8 cellular contexts compared by ENCODE assay signal in genomic region chr11:65572356-65573043, GRCh38. TPM values are rescaled to one million over a fixed set of nuclear protein-coding genes. Genes with fewer than 3 reads are reported as not detected.
DNase-seq lines count a peak whose midpoint lies in the region; ATAC-seq and TF ChIP-seq lines count a peak whose summit lies in the region.

Gene FAM89B, plus strand, starts transcription at chr11:65572538. Its CDS starts 132 bp downstream, at chr11:65572670.

- H3K4me3 Mint-ChIP-seq in CD14-positive monocyte, result peak within 1 kb of the TSS; percentile 77 to 88
- peak within 1 kb of the TSS; percentile 99 for H3K4me3 Mint-ChIP-seq in activated T-helper 1 cell treated with anti-CD3 and anti-CD28 coated beads, Interleukin-12 subunit alpha, Interleukin-12 subunit beta, Interleukin-2, Interleukin-4 antibody, amounts not matched to agents 30 ng/mL and 10 ng/mL and 1 ng/mL, durations not matched to agents 14 hours and 24 hours and 36 hours

- H3K9ac ChIP-seq in HUES64 (ENCODE audit: low read depth, low read length), result peak within 1 kb of the TSS; percentile 77

- TF ChIP-seq POLR2A in esophagus squamous epithelium (IDR thresholded peaks at IDR 0.05), result peak in 3 of 4 donors; percentile 39 to 72 (median 68)

- peaks cover 28% of the 10 kb centered on the region; the same call in 1 of the 2 replicates for H3K4me1 ChIP-seq in HUES64 (ENCODE audit: insufficient read depth, low read length)
- H3K4me1 ChIP-seq in esophagus squamous epithelium, result peaks cover 50 to 86% (median 64%) of the 10 kb centered on the region in 3 donors

- DNase-seq in CD14-positive monocyte (ENCODE audit: low spot score) (peak; percentile 85), RKO (ENCODE audit: low spot score) (peak; percentile 83), esophagus squamous epithelium (lab: John Stamatoyannopoulos, UW) (peak; percentile 62), myocyte (ENCODE audit: low read depth) (peak; percentile 89)
- DNase-seq in activated T-helper 1 cell treated with anti-CD3 and anti-CD28 coated beads, Interleukin-12 subunit alpha, Interleukin-12 subunit beta, Interleukin-2, Interleukin-4 antibody, amounts not matched to agents 30 ng/mL and 10 ng/mL and 1 ng/mL, durations not matched to agents 14 hours and 24 hours and 36 hours (ENCODE audit: low spot score), result peak; percentile 88
- DNase-seq in stimulated activated CD8-positive, alpha-beta memory T cell treated with anti-CD3 and anti-CD28 coated beads, Interleukin-7, amount 100 ng/mL, for 4 hours (ENCODE audit: low read depth in 2 of 2), result peak; percentile 81 to 83

- intact Hi-C loops in CD14-positive monocyte (cut with micrococcal nuclease) (loop anchor here in 1 of 2 donors (1.0 to 10.0 kb wide), 2 partner anchors 16 to 548 kb away; partner anchors contain the start of gene SNX15), esophagus squamous epithelium (cut with DNase I) (loop anchor here (5.0 kb wide), 1 partner anchor 35 kb away; no protein-coding TSS in a partner anchor)
- intact Hi-C loops in activated T-helper 1 cell treated with anti-CD3 and anti-CD28 coated beads, Interleukin-12 subunit alpha, Interleukin-12 subunit beta, Interleukin-2, Interleukin-4 antibody, amounts not matched to agents 30 ng/mL and 10 ng/mL and 1 ng/mL, durations not matched to agents 14 hours and 24 hours and 36 hours (cut with micrococcal nuclease), result loop anchor here (5.0 kb wide), 3 partner anchors 530 to 695 kb away; partner anchors contain the start of genes ATG2A, EHD1 and SAC3D1

- H3K9me3 Mint-ChIP-seq in CD14-positive monocyte, result peaks cover 0 to 2% (median 0%) of the 10 kb centered on the region in 7 donors
- H3K9me3 Mint-ChIP-seq in activated T-helper 1 cell treated with anti-CD3 and anti-CD28 coated beads, Interleukin-12 subunit alpha, Interleukin-12 subunit beta, Interleukin-2, Interleukin-4 antibody, amounts not matched to agents 30 ng/mL and 10 ng/mL and 1 ng/mL, durations not matched to agents 14 hours and 24 hours and 36 hours, result no peaks in the 10 kb centered on the region

- H3K27me3 ChIP-seq in HUES64 (ENCODE audit: insufficient read depth, low read length) (peaks cover 35% of the 10 kb centered on the region), esophagus squamous epithelium (no peaks in the 10 kb centered on the region)

- no peak within 1 kb of the TSS for H3K27ac ChIP-seq in HUES64 (ENCODE audit: low read depth, low read length)
- H3K27ac ChIP-seq in esophagus squamous epithelium, result peak within 1 kb of the TSS; percentile 96 to 99 (median 98)

- H3K9me3 ChIP-seq in HUES64 (ENCODE audit: insufficient read depth, low read depth, low read length), result no peaks in the 10 kb centered on the region
- H3K9me3 ChIP-seq in esophagus squamous epithelium, result no peaks in the 10 kb centered on the region

- H3K36me3 ChIP-seq in HUES64 (ENCODE audit: insufficient read depth, low read length) (no peaks in the 10 kb centered on the region), esophagus squamous epithelium (peaks cover 0 to 13% (median 0%) of the 10 kb centered on the region in 3 donors)

- no peak for ATAC-seq in HG03432 (IDR thresholded peaks at IDR 0.05; ENCODE audit: unreplicated experiment)

- no peaks in the 10 kb centered on the region for H3K27me3 Mint-ChIP-seq in CD14-positive monocyte (ENCODE audit: low read depth in 3 of 3)
- H3K27me3 Mint-ChIP-seq in activated T-helper 1 cell treated with anti-CD3 and anti-CD28 coated beads, Interleukin-12 subunit alpha, Interleukin-12 subunit beta, Interleukin-2, Interleukin-4 antibody, amounts not matched to agents 30 ng/mL and 10 ng/mL and 1 ng/mL, durations not matched to agents 14 hours and 24 hours and 36 hours (ENCODE audit: insufficient read depth), result no peaks in the 10 kb centered on the region

- H3K27ac Mint-ChIP-seq in CD14-positive monocyte, result peak within 1 kb of the TSS; percentile 90 to 98 (median 95)
- peak within 1 kb of the TSS; percentile 97 for H3K27ac Mint-ChIP-seq in activated T-helper 1 cell treated with anti-CD3 and anti-CD28 coated beads, Interleukin-12 subunit alpha, Interleukin-12 subunit beta, Interleukin-2, Interleukin-4 antibody, amounts not matched to agents 30 ng/mL and 10 ng/mL and 1 ng/mL, durations not matched to agents 14 hours and 24 hours and 36 hours

- H3K36me3 Mint-ChIP-seq in CD14-positive monocyte, result peaks cover 7 to 20% of the 10 kb centered on the region in 2 donors
- H3K36me3 Mint-ChIP-seq in activated T-helper 1 cell treated with anti-CD3 and anti-CD28 coated beads, Interleukin-12 subunit alpha, Interleukin-12 subunit beta, Interleukin-2, Interleukin-4 antibody, amounts not matched to agents 30 ng/mL and 10 ng/mL and 1 ng/mL, durations not matched to agents 14 hours and 24 hours and 36 hours (ENCODE audit: low read depth), result peaks cover 27% of the 10 kb centered on the region

- peaks cover 55% of the 10 kb centered on the region for H3K4me1 Mint-ChIP-seq in CD14-positive monocyte
- H3K4me1 Mint-ChIP-seq in activated T-helper 1 cell treated with anti-CD3 and anti-CD28 coated beads, Interleukin-12 subunit alpha, Interleukin-12 subunit beta, Interleukin-2, Interleukin-4 antibody, amounts not matched to agents 30 ng/mL and 10 ng/mL and 1 ng/mL, durations not matched to agents 14 hours and 24 hours and 36 hours (ENCODE audit: low read depth), result peaks cover 51% of the 10 kb centered on the region

- H3K4me3 ChIP-seq in HUES64 (ENCODE audit: low read length) (peak within 1 kb of the TSS; percentile 62), esophagus squamous epithelium (peak within 1 kb of the TSS; percentile 80 to 92 (median 84))

- TF ChIP-seq CTCF in CD14-positive monocyte (IDR thresholded peaks at IDR 0.05) (no peak), esophagus squamous epithelium (IDR thresholded peaks at IDR 0.05) (no peak)

- WGBS in HUES64, result under 1% methylated on average over 86 of the region's 86 CpGs
- WGBS in esophagus squamous epithelium, 2 donors, result 0 to 3% methylated on average over 7 to 9 of the region's 86 CpGs

RNA-seq across cellular contexts. Expression of gene FAM89B, which starts in this region (rescaled TPM):
- 100 to 1,000 TPM in 1 of 2 donors, 10 to 100 TPM in 1; 70.8 to 139 TPM for polyA plus RNA-seq in CD14-positive monocyte
- polyA plus RNA-seq in HUES64 (2013, experiment 1 of 2), result 20.7 TPM
- polyA plus RNA-seq in HUES64 (2013, experiment 2 of 2), result 24.2 TPM
- 50.4 and 50.6 TPM in 2 replicates for total RNA-seq in activated T-helper 1 cell treated with anti-CD3 and anti-CD28 coated beads, Interleukin-12 subunit alpha, Interleukin-12 subunit beta, Interleukin-2, Interleukin-4 antibody, amounts not matched to agents 30 ng/mL and 10 ng/mL and 1 ng/mL, durations not matched to agents 14 hours and 24 hours and 36 hours
- total RNA-seq in esophagus squamous epithelium, result 10 to 100 TPM; 12.0 to 44.1 (median 23.9) TPM
- total RNA-seq in myocyte, result 91.7 and 116 TPM in 2 replicates
- polyA plus RNA-seq in myocyte (2012), result 62.1 TPM
